In the genomic region with DNA sequence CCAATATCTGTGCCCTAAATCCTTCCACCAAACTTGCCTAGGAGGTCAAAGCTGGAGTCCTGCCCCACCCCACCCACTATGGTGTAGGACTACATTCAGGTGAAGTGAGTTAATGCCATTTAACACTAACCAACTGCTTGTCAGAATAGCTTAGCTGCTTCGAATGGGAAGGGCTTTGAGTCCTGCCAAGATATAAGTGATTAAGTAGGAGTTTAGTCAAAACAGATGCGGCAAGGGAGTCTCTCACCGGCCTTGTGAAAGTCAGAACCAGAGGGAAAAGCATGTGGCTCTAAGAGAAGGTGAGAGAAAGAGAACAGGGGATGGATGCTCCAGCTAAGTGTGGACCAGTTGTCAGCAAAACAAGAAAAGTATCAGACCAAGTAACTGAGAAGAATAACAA, we compare ENCODE assay signal across 17 cellular contexts.
DNase-seq lines count a peak whose midpoint lies in the region; ATAC-seq and TF ChIP-seq lines count a peak whose summit lies in the region.
"Had no signal": no experiment of that assay in that cellular context is flagged by ENCODE, and none has a peak within 500 bp of the region (broad histone marks: within the 10 kb centered on the region; RNA-seq: fewer than 3 reads in every experiment).

No MANE protein-coding gene starts in this region.

- no peaks in the 10 kb centered on the region for H4K20me1 ChIP-seq in H9 (ENCODE audit: control insufficient read depth, insufficient read depth, insufficient read length)

- no peak for ATAC-seq in GM21717 (IDR thresholded peaks at IDR 0.05; ENCODE audit: unreplicated experiment)
- ATAC-seq: A549; CD8-positive, alpha-beta T cell; K562 had no signal

- H3K27me3 ChIP-seq in H9 (ENCODE audit: insufficient read depth, low read length) (no peaks in the 10 kb centered on the region), WERI-Rb-1 (ENCODE audit: insufficient read depth, low read depth, severe bottlenecking) (no peaks in the 10 kb centered on the region)

- no peaks in the 10 kb centered on the region for H3K79me1 ChIP-seq in H9 (ENCODE audit: insufficient read depth, low read depth, low read length, poor library complexity, severe bottlenecking)

- no peaks in the 10 kb centered on the region for H3K79me2 ChIP-seq in H9 (ENCODE audit: insufficient read depth, low read length)

- no peak overlapping the region for H2BK5ac ChIP-seq in H9 (ENCODE audit: insufficient read length, low read length)

- H3K4ac ChIP-seq in H9 (ENCODE audit: low read depth, low read length), result no peak overlapping the region

- no peak overlapping the region for H3K9ac ChIP-seq in H9 (ENCODE audit: extremely low read depth, insufficient read length, low read length)

- H3K9me3 ChIP-seq in H9 (ENCODE audit: control insufficient read depth, low read depth, low read length) (no peaks in the 10 kb centered on the region), WERI-Rb-1 (ENCODE audit: severe bottlenecking) (no peaks in the 10 kb centered on the region)
- H3K9me3 ChIP-seq: A549 had no signal

- no peak overlapping the region for H2BK120ac ChIP-seq in H9 (ENCODE audit: low read depth, low read length, poor library complexity, severe bottlenecking)

- no peak for DNase-seq in H9
- peak; percentile 35 for DNase-seq in WERI-Rb-1
- DNase-seq in fibroblast of mammary gland (ENCODE audit: low read depth), result peak; percentile 42
- no peak for DNase-seq in stimulated activated CD4-positive, alpha-beta T cell treated with anti-CD3 and anti-CD28 coated beads, Interleukin-4, amount 100 ng/mL, for 1 hour
- DNase-seq in immature natural killer cell, result no peak
- DNase-seq in putamen (ENCODE audit: low spot score), result no peak
- DNase-seq: CD8-positive, alpha-beta T cell; COR-L47; DMS153; DMS79 treated with DMSO at 0.1 percent for 48 hours; GF-D8; HCEC 1CT; HFFc6 had no signal

- H3K4me3 ChIP-seq in WERI-Rb-1 (ENCODE audit: low read depth, low read length), result no peak overlapping the region
- H3K4me3 ChIP-seq in fibroblast of mammary gland (ENCODE audit: control insufficient read depth, low read depth, low read length), result no peak overlapping the region
- H3K4me3 ChIP-seq: A549, K562 had no signal

- H3K36me3 Mint-ChIP-seq in H9 (ENCODE audit: insufficient read depth in 1 of 3, low read depth in 3 of 3), result no peaks in the 10 kb centered on the region
- no peaks in the 10 kb centered on the region for H3K36me3 Mint-ChIP-seq in immature natural killer cell
- H3K36me3 Mint-ChIP-seq: CD8-positive, alpha-beta T cell had no signal

- no peaks in the 10 kb centered on the region for H3K4me1 ChIP-seq in H9 (ENCODE audit: insufficient read depth, low read length)

- H3K27ac Mint-ChIP-seq in H9 (peak overlapping the region in 2 of 3 experiments; percentile 5 to 36; a peak in 2 of 7 replicates), immature natural killer cell (no peak overlapping the region)
- H3K27ac Mint-ChIP-seq: CD8-positive, alpha-beta T cell; HFFc6 had no signal

- H2BK15ac ChIP-seq in H9 (ENCODE audit: low read depth, low read length), result no peak overlapping the region

- no peaks in the 10 kb centered on the region for H3K36me3 ChIP-seq in WERI-Rb-1

- H3K9me3 Mint-ChIP-seq in H9 (no peaks in the 10 kb centered on the region), immature natural killer cell (no peaks in the 10 kb centered on the region)
- H3K9me3 Mint-ChIP-seq: CD14-positive monocyte; CD8-positive, alpha-beta T cell; HFFc6 had no signal

- no peak overlapping the region for H3K56ac ChIP-seq in H9 (ENCODE audit: insufficient read length, low read depth, low read length)

- H2AK5ac ChIP-seq in H9 (ENCODE audit: insufficient read length, low read length), result no peak overlapping the region

- H3K27ac ChIP-seq in H9 (ENCODE audit: insufficient read length, low read depth, low read length) (no peak overlapping the region), WERI-Rb-1 (no peak overlapping the region)
- H3K27ac ChIP-seq: A549 had no signal

- no peak overlapping the region for H3K23ac ChIP-seq in H9 (ENCODE audit: insufficient read length, low read depth, low read length)

- H3K18ac ChIP-seq in H9 (ENCODE audit: insufficient read length, low read depth, low read length), result no peak overlapping the region

- H3T11ph ChIP-seq in H9 (ENCODE audit: low read length), result no peak overlapping the region

- TF ChIP-seq CTCF in H9 (conservative IDR thresholded peaks at IDR 0.05) (no peak), WERI-Rb-1 (IDR thresholded peaks at IDR 0.05; ENCODE audit: low read depth, low read length) (no peak), fibroblast of mammary gland (conservative IDR thresholded peaks at IDR 0.05; ENCODE audit: control insufficient read depth, insufficient read depth, low read depth, low read length) (no peak)

- no peak overlapping the region for H3K4me3 Mint-ChIP-seq in H9
- no peak overlapping the region for H3K4me3 Mint-ChIP-seq in immature natural killer cell
- H3K4me3 Mint-ChIP-seq: CD14-positive monocyte; CD8-positive, alpha-beta T cell; HFFc6 had no signal

- H2AFZ ChIP-seq in H9 (ENCODE audit: low read length), result no peak overlapping the region

- H4K5ac ChIP-seq in H9 (ENCODE audit: insufficient read length, low read depth, low read length), result no peak overlapping the region

- no peak overlapping the region for H2BK20ac ChIP-seq in H9 (ENCODE audit: low read depth, low read length, poor library complexity, severe bottlenecking)

- no peak overlapping the region for H4K8ac ChIP-seq in H9 (replicated peaks; ENCODE audit: insufficient read length, low read depth, low read length)

- H3K23me2 ChIP-seq in H9 (ENCODE audit: insufficient read length, low read depth, low read length, poor library complexity, severe bottlenecking), result no peaks in the 10 kb centered on the region

- no peak overlapping the region for H4K91ac ChIP-seq in H9 (ENCODE audit: insufficient read length, low read depth, low read length)

- H3K14ac ChIP-seq in H9 (ENCODE audit: insufficient read depth, low read length), result no peak overlapping the region

- WGBS in H9 (ENCODE audit: extremely low coverage, insufficient read length, low lambda C conversion rate), result no CpG with 5 or more reads among the region's 3 CpGs

- no peaks in the 10 kb centered on the region; the same call in none of the 2 replicates for H3K27me3 Mint-ChIP-seq in H9 (ENCODE audit: low read depth)
- H3K27me3 Mint-ChIP-seq in immature natural killer cell (ENCODE audit: low read depth in 3 of 3), result no peaks in the 10 kb centered on the region

- no peak overlapping the region for H2BK12ac ChIP-seq in H9 (ENCODE audit: insufficient read length, low read depth, low read length)

- 0 out of 4 replicates have a peak, but pooled peaks cover 0 to 2% of the 10 kb centered on the region in 2 experiments for H3K4me1 Mint-ChIP-seq in H9
- H3K4me1 Mint-ChIP-seq in immature natural killer cell, result no peaks in the 10 kb centered on the region

- no peak overlapping the region for H3K4me2 ChIP-seq in H9 (ENCODE audit: insufficient read depth, insufficient read length, low read length)

Comparison
In these comparisons a context has a peak if more than half of its experiments do, and no peak if none do; other contexts are left out.
1. DNase-seq: peak in WERI-Rb-1 (single experiment) and fibroblast of mammary gland (single experiment); none in H9 (single experiment), stimulated activated CD4-positive, alpha-beta T cell treated with anti-CD3 and anti-CD28 coated beads, Interleukin-4, amount 100 ng/mL, for 1 hour (single experiment), immature natural killer cell (0 of 3) and putamen (single experiment).
2. H3K27ac Mint-ChIP-seq: peak in H9 (2 of 3); none in immature natural killer cell (0 of 6).